8 cellular contexts compared by ENCODE assay signal in genomic region chr1:31704261-31705079, GRCh38. TPM values are rescaled to one million over a fixed set of nuclear protein-coding genes. Genes with fewer than 3 reads are reported as not detected.
DNase-seq lines count a peak whose midpoint lies in the region; ATAC-seq and TF ChIP-seq lines count a peak whose summit lies in the region.

No MANE protein-coding gene starts in this region.

- no peak for TF ChIP-seq POLR2A in body of pancreas (IDR thresholded peaks at IDR 0.05)

- no peaks in the 10 kb centered on the region for H3K36me3 Mint-ChIP-seq in activated naive CD4-positive, alpha-beta T cell treated with anti-CD3 and anti-CD28 coated beads, Interleukin-2, amount 50 U/mL, for 72 hours
- no peaks in the 10 kb centered on the region for H3K36me3 Mint-ChIP-seq in activated naive CD4-positive, alpha-beta T cell treated with anti-CD3 and anti-CD28 coated beads, Interleukin-2, amount 10 ng/mL, durations not matched to agents 7 days and 5 days
- no peaks in the 10 kb centered on the region for H3K36me3 Mint-ChIP-seq in type B pancreatic cell

- no peaks in the 10 kb centered on the region for H3K36me3 ChIP-seq in body of pancreas (replicated peaks in 1 of 2; ENCODE audit: insufficient read depth in 1 of 2, low read depth in 2 of 2)

- ATAC-seq in activated naive CD4-positive, alpha-beta T cell treated with anti-CD3 and anti-CD28 coated beads, Interleukin-2, amount 50 U/mL, for 72 hours: peak; percentile 6 to 27
- ATAC-seq in body of pancreas (peak; percentile 71), left colon (peak; percentile 74)

- H3K4me1 ChIP-seq in body of pancreas: peaks cover 40% of the 10 kb centered on the region

- 5 to 7% methylated on average over 15 to 20 of the region's 20 CpGs for WGBS in body of pancreas, 2 donors

- peaks cover 28% of the 10 kb centered on the region for H3K4me1 Mint-ChIP-seq in activated naive CD4-positive, alpha-beta T cell treated with anti-CD3 and anti-CD28 coated beads, Interleukin-2, amount 10 ng/mL, durations not matched to agents 7 days and 5 days
- H3K4me1 Mint-ChIP-seq in type B pancreatic cell (ENCODE audit: unreplicated experiment): peaks cover 70% of the 10 kb centered on the region

- no peak overlapping the region for H3K27ac Mint-ChIP-seq in activated naive CD4-positive, alpha-beta T cell treated with anti-CD3 and anti-CD28 coated beads, Interleukin-2, amount 50 U/mL, for 72 hours
- H3K27ac Mint-ChIP-seq in activated naive CD4-positive, alpha-beta T cell treated with anti-CD3 and anti-CD28 coated beads, Interleukin-2, amount 10 ng/mL, durations not matched to agents 7 days and 5 days: no peak overlapping the region
- peak overlapping the region; percentile 20 for H3K27ac Mint-ChIP-seq in type B pancreatic cell

- CTCF ChIA-PET in activated naive CD4-positive, alpha-beta T cell treated with anti-CD3 and anti-CD28 coated beads, Interleukin-2, amount 10 ng/mL, durations not matched to agents 7 days and 5 days (lab: Charles Lee): interaction anchor here (1.0 to 4.2 kb wide), 6 partner anchors 41 to 114 kb away, joined by 3 to 23 read pairs (median 4); no protein-coding TSS in a partner anchor

- no peaks in the 10 kb centered on the region for H3K27me3 ChIP-seq in body of pancreas

- H3K27me3 Mint-ChIP-seq in activated naive CD4-positive, alpha-beta T cell treated with anti-CD3 and anti-CD28 coated beads, Interleukin-2, amount 10 ng/mL, durations not matched to agents 7 days and 5 days: peaks cover 86% of the 10 kb centered on the region
- peaks cover 30% of the 10 kb centered on the region for H3K27me3 Mint-ChIP-seq in type B pancreatic cell

- no peaks in the 10 kb centered on the region for H3K9me3 ChIP-seq in body of pancreas

- no peak overlapping the region for H3K4me3 Mint-ChIP-seq in activated naive CD4-positive, alpha-beta T cell treated with anti-CD3 and anti-CD28 coated beads, Interleukin-2, amount 10 ng/mL, durations not matched to agents 7 days and 5 days
- H3K4me3 Mint-ChIP-seq in type B pancreatic cell: peak overlapping the region; percentile 77

- peak overlapping the region; percentile 14 to 39 (median 20) for H3K27ac ChIP-seq in body of pancreas

- TF ChIP-seq CTCF in body of pancreas (IDR thresholded peaks at IDR 0.05): no peak
- no peak for TF ChIP-seq CTCF in type B pancreatic cell (conservative IDR thresholded peaks at IDR 0.05)

- H3K9me3 Mint-ChIP-seq in activated naive CD4-positive, alpha-beta T cell treated with anti-CD3 and anti-CD28 coated beads, Interleukin-2, amount 50 U/mL, for 72 hours: no peaks in the 10 kb centered on the region
- no peaks in the 10 kb centered on the region for H3K9me3 Mint-ChIP-seq in activated naive CD4-positive, alpha-beta T cell treated with anti-CD3 and anti-CD28 coated beads, Interleukin-2, amount 10 ng/mL, durations not matched to agents 7 days and 5 days
- H3K9me3 Mint-ChIP-seq in type B pancreatic cell: no peaks in the 10 kb centered on the region

- H3K4me3 ChIP-seq in body of pancreas: no peak overlapping the region

- intact Hi-C loops in body of pancreas (cut with DNase I) (no loop called here), left colon (cut with DNase I, micrococcal nuclease) (no loop called here)

- no peak for DNase-seq in activated naive CD4-positive, alpha-beta T cell treated with anti-CD3 and anti-CD28 coated beads, Interleukin-2, amount 50 U/mL, for 72 hours (ENCODE audit: low spot score in 2 of 2)
- no peak for DNase-seq in activated naive CD4-positive, alpha-beta T cell treated with anti-CD3 and anti-CD28 coated beads, Interleukin-2, amount 10 ng/mL, durations not matched to agents 7 days and 5 days
- DNase-seq in body of pancreas: peak; percentile 46 to 81 (median 76)
- DNase-seq in left colon: peak; percentile 31 to 69
- DNase-seq in type B pancreatic cell (ENCODE audit: extremely low spot score, unreplicated experiment): no peak
- no peak for DNase-seq in HPDE6-E6E7 (ENCODE audit: extremely low spot score)
- no peak for DNase-seq in T-helper 9 cell
- DNase-seq in activated CD8-positive, alpha-beta memory T cell treated with anti-CD3 and anti-CD28 coated beads, Interleukin-2, amount 50 U/mL, for 48 hours: no peak

RNA-seq across cellular contexts. Expression of gene COL16A1, which starts 0.7 kb away (rescaled TPM):
- total RNA-seq in activated naive CD4-positive, alpha-beta T cell treated with anti-CD3 and anti-CD28 coated beads, Interleukin-2, amount 50 U/mL, for 72 hours: under 1 TPM in 1 of 2 donors, not detected in 1; 0.21 TPM
- total RNA-seq in body of pancreas: 10 to 100 TPM; 10.1 to 15.8 TPM
- 10 to 100 TPM; 15.7 to 23.3 TPM for total RNA-seq in left colon
- total RNA-seq in type B pancreatic cell (ENCODE audit: low replicate concordance): 4.6 and 53.5 TPM in 2 replicates

RNA-seq across cellular contexts. Expression of gene ADGRB2, which starts 59.7 kb away (rescaled TPM):
- total RNA-seq in activated naive CD4-positive, alpha-beta T cell treated with anti-CD3 and anti-CD28 coated beads, Interleukin-2, amount 50 U/mL, for 72 hours: 1 to 10 TPM in 1 of 2 donors, under 1 TPM in 1; 0.49 to 1.1 TPM
- total RNA-seq in body of pancreas (1 to 10 TPM in 1 of 2 donors, under 1 TPM in 1; 0.26 to 3.0 TPM), left colon (under 1 TPM; 0.79 to 0.89 TPM), type B pancreatic cell (ENCODE audit: low replicate concordance) (3.2 and 14.2 TPM in 2 replicates)

RNA-seq across cellular contexts. Expression of gene PEF1, which starts 59.8 kb away (rescaled TPM):
- total RNA-seq in activated naive CD4-positive, alpha-beta T cell treated with anti-CD3 and anti-CD28 coated beads, Interleukin-2, amount 50 U/mL, for 72 hours: 10 to 100 TPM; 55.4 to 55.8 TPM
- 10 to 100 TPM; 23.6 to 24.1 TPM for total RNA-seq in body of pancreas
- 10 to 100 TPM; 47.2 to 57.2 TPM for total RNA-seq in left colon
- 45.2 and 48.3 TPM in 2 replicates for total RNA-seq in type B pancreatic cell (ENCODE audit: low replicate concordance)

Comparison
In these comparisons a context has a peak if more than half of its experiments do, and no peak if none do; other contexts are left out.
1. ATAC-seq: peak in every context shown above with its lines; median percentile 74 in left colon; 71 in body of pancreas; 16 in activated naive CD4-positive, alpha-beta T cell treated with anti-CD3 and anti-CD28 coated beads, Interleukin-2, amount 50 U/mL, for 72 hours.
2. DNase-seq: peak in body of pancreas (4 of 4) and left colon (2 of 2); none in activated naive CD4-positive, alpha-beta T cell treated with anti-CD3 and anti-CD28 coated beads, Interleukin-2, amount 50 U/mL, for 72 hours (0 of 2), activated naive CD4-positive, alpha-beta T cell treated with anti-CD3 and anti-CD28 coated beads, Interleukin-2, amount 10 ng/mL, durations not matched to agents 7 days and 5 days (single experiment), type B pancreatic cell (single experiment), HPDE6-E6E7 (single experiment), T-helper 9 cell (single experiment) and activated CD8-positive, alpha-beta memory T cell treated with anti-CD3 and anti-CD28 coated beads, Interleukin-2, amount 50 U/mL, for 48 hours (single experiment).